Comparison of ENCODE assay signal across 8 cellular contexts in genomic region chr18:70205421-70206397, GRCh38. TPM values are rescaled to one million over a fixed set of nuclear protein-coding genes. Genes with fewer than 3 reads are reported as not detected.
DNase-seq lines count a peak whose midpoint lies in the region; ATAC-seq and TF ChIP-seq lines count a peak whose summit lies in the region.

TSS of gene RTTN (minus strand) at chr18:70205687. CDS start at chr18:70205658, 29 bp downstream.

- H3K36me3 Mint-ChIP-seq in activated CD4-positive, alpha-beta T cell treated with anti-CD3 and anti-CD28 coated beads, Interleukin-2, amount 10 ng/mL, durations not matched to agents 24 days and 14 days (ENCODE audit: low read depth): peaks cover 6% of the 10 kb centered on the region

- H3K27ac ChIP-seq in coronary artery: peak within 1 kb of the TSS; percentile 86 to 97

- peaks cover 20% of the 10 kb centered on the region for H3K4me1 Mint-ChIP-seq in activated CD4-positive, alpha-beta T cell treated with anti-CD3 and anti-CD28 coated beads, Interleukin-2, amount 10 ng/mL, durations not matched to agents 24 days and 14 days

- H3K27ac Mint-ChIP-seq in activated CD4-positive, alpha-beta T cell treated with anti-CD3 and anti-CD28 coated beads, Interleukin-2, amount 10 ng/mL, durations not matched to agents 24 days and 14 days: peak within 1 kb of the TSS; percentile 99

- no peaks in the 10 kb centered on the region for H3K9me3 ChIP-seq in BE2C

- peak within 1 kb of the TSS; percentile 89 for H3K4me3 Mint-ChIP-seq in activated CD4-positive, alpha-beta T cell treated with anti-CD3 and anti-CD28 coated beads, Interleukin-2, amount 10 ng/mL, durations not matched to agents 24 days and 14 days

- H3K9me3 Mint-ChIP-seq in activated CD4-positive, alpha-beta T cell treated with anti-CD3 and anti-CD28 coated beads, Interleukin-2, amount 10 ng/mL, durations not matched to agents 24 days and 14 days: no peaks in the 10 kb centered on the region

- no peaks in the 10 kb centered on the region for H3K36me3 ChIP-seq in BE2C

- H3K27me3 Mint-ChIP-seq in activated CD4-positive, alpha-beta T cell treated with anti-CD3 and anti-CD28 coated beads, Interleukin-2, amount 10 ng/mL, durations not matched to agents 24 days and 14 days: peaks cover 4% of the 10 kb centered on the region

- TF ChIP-seq CTCF in BE2C (IDR thresholded peaks at IDR 0.05; ENCODE audit: low read depth, low read length): no peak
- no peak for TF ChIP-seq CTCF in coronary artery (IDR thresholded peaks at IDR 0.05)

- ATAC-seq in GM19324 (IDR thresholded peaks at IDR 0.05; ENCODE audit: low FRiP score, unreplicated experiment): peak; percentile 99
- peak; percentile 95 for ATAC-seq in HG03469 (IDR thresholded peaks at IDR 0.05; ENCODE audit: unreplicated experiment)
- peak; percentile 99 for ATAC-seq in left colon

- no peaks in the 10 kb centered on the region for H3K4me1 ChIP-seq in BE2C

- intact Hi-C loops in activated CD4-positive, alpha-beta T cell treated with anti-CD3 and anti-CD28 coated beads, Interleukin-2, amount 10 ng/mL, durations not matched to agents 24 days and 14 days (cut with micrococcal nuclease): loop anchor here (1.0 to 5.0 kb wide), 4 partner anchors 11 to 1491 kb away; partner anchors contain the start of genes SOCS6 and TMX3
- intact Hi-C loops in left colon (cut with DNase I, micrococcal nuclease): no loop called here

- peak; percentile 89 for DNase-seq in BE2C
- DNase-seq in NCI-H526 treated with DMSO at 0.1 percent for 48 hours (lab: John Stamatoyannopoulos, UW): peak; percentile 95
- peak; percentile 98 for DNase-seq in activated CD4-positive, alpha-beta T cell treated with anti-CD3 and anti-CD28 coated beads, Interleukin-2, amount 10 ng/mL, durations not matched to agents 24 days and 14 days
- peak; percentile 95 for DNase-seq in coronary artery (ENCODE audit: low spot score)
- DNase-seq in left colon: peak; percentile 93 to 96
- DNase-seq in stimulated activated CD4-positive, alpha-beta T cell treated with anti-CD3 and anti-CD28 coated beads, Interleukin-1b, Interleukin-23, amount 100 ng/mL, for 48 hours: peak; percentile 92

- H3K4me3 ChIP-seq in BE2C (ENCODE audit: low read depth, low read length) (peak within 1 kb of the TSS; percentile 93), coronary artery (peak within 1 kb of the TSS; percentile 89)

- no peaks in the 10 kb centered on the region for H3K27me3 ChIP-seq in BE2C

RNA-seq across cellular contexts. Expression of gene RTTN, which starts in this region (rescaled TPM):
- 5.2 TPM for polyA plus RNA-seq in BE2C (2012; ENCODE audit: insufficient read depth, insufficient read length, low read depth)
- total RNA-seq in activated CD4-positive, alpha-beta T cell treated with anti-CD3 and anti-CD28 coated beads, Interleukin-2, amount 10 ng/mL, durations not matched to agents 24 days and 14 days: 25.5 and 28.2 TPM in 2 replicates
- total RNA-seq in left colon: 10 to 100 TPM in 1 of 2 donors, 1 to 10 TPM in 1; 7.1 to 10.0 TPM

Comparison
In these comparisons a context has a peak if more than half of its experiments do, and no peak if none do; other contexts are left out.
1. Peak in every context shown above with its lines: DNase-seq, ATAC-seq, H3K4me3 ChIP-seq and H3K27ac ChIP-seq.